Comparison of ENCODE assay signal across 8 cellular contexts in the genomic region with DNA sequence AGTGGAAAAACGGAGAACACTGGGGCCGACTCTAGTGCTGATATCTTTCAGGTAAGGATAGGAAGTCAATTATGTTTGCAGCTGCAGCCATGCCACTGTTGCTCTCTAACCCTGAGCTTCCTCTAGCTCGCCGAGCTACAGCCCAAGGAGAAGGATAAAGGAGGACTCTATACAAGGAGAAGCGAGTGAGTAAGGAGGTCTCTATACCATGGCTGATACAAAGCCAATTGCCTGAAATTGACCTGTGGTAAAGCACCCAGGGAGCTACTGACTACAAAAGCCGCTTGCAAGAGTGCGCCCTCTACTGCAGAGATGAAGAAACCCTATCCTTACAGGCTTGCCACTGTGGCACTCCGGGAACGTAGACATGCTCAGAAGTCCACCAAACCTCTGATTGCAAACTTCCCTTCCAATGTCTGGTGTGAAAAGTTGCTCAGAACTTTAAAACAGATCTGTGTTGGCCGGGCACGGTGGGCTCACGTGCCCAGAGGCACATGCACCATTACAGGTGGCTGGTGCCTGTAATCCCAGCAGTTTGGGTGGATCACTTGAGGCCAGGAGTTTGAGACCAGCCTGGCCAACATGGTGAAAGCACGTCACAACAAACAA. TPM values are rescaled to one million over a fixed set of nuclear protein-coding genes. Genes with fewer than 3 reads are reported as not detected.
DNase-seq lines count a peak whose midpoint lies in the region; ATAC-seq lines count a peak whose summit lies in the region.

No MANE protein-coding gene starts in this region.

- H3K27me3 ChIP-seq in GM23248 (replicated peaks; ENCODE audit: insufficient read depth), result peaks cover 23% of the 10 kb centered on the region

- H3K9me3 ChIP-seq in GM23248 (ENCODE audit: low read depth), result no peaks in the 10 kb centered on the region

- H3K4me1 Mint-ChIP-seq in memory B cell, result peaks cover 6% of the 10 kb centered on the region

- no peaks in the 10 kb centered on the region for H3K4me1 ChIP-seq in GM23248 (ENCODE audit: insufficient read depth)

- H3K9ac ChIP-seq in GM23248, result no peak overlapping the region

- H3K27me3 Mint-ChIP-seq in memory B cell, result peaks cover 3% of the 10 kb centered on the region

- no peaks in the 10 kb centered on the region for H3K36me3 Mint-ChIP-seq in memory B cell

- WGBS in GM23248 (ENCODE audit: low coverage in 1 of 2, low lambda C conversion rate in 2 of 2, missing lambda C conversion rate in 2 of 2), 2 experiments, result 19 to 21% methylated on average over 13 of the region's 13 CpGs

- H3K4me3 ChIP-seq in GM23248, result no peak overlapping the region

- no peaks in the 10 kb centered on the region for H3K36me3 ChIP-seq in GM23248 (ENCODE audit: low read depth)

- no peak overlapping the region for H3K4me3 Mint-ChIP-seq in memory B cell

- DNase-seq in AML-193 (lab: John Stamatoyannopoulos, UW) (peak; percentile 77 to 82), GM23248 (peak; percentile 81), NCI-H2196 (lab: John Stamatoyannopoulos, UW; ENCODE audit: unreplicated experiment) (peak; percentile 23), ecto neural progenitor cell (ENCODE audit: low spot score) (peak; percentile 80), memory B cell (ENCODE audit: low spot score in 2 of 2) (peak; percentile 42 to 54)
- peak; percentile 25 for DNase-seq in activated CD4-positive, alpha-beta T cell treated with anti-CD3 and anti-CD28 coated beads for 1 hour
- peak in 5 of 6 experiments; percentile 7 to 59 (median 27) for DNase-seq in stimulated activated naive CD4-positive, alpha-beta T cell (lab: John Stamatoyannopoulos, UW)

- H3K79me2 ChIP-seq in GM23248 (ENCODE audit: insufficient read depth), result no peaks in the 10 kb centered on the region

- no peaks in the 10 kb centered on the region for H4K20me1 ChIP-seq in GM23248 (ENCODE audit: insufficient read depth)

- H2AFZ ChIP-seq in GM23248, result peak overlapping the region; percentile 64

- ATAC-seq in memory B cell (ENCODE audit: low read depth) (peak; percentile 92), GM18520 (IDR thresholded peaks at IDR 0.05; ENCODE audit: unreplicated experiment) (no peak)

- H3K9me2 ChIP-seq in GM23248 (ENCODE audit: insufficient read depth), result no peaks in the 10 kb centered on the region

- H3F3A ChIP-seq in GM23248 (ENCODE audit: insufficient read depth), result no peaks in the 10 kb centered on the region

- H3K9me3 Mint-ChIP-seq in memory B cell, result no peaks in the 10 kb centered on the region

- H3K4me2 ChIP-seq in GM23248 (ENCODE audit: unreplicated experiment), result no peak overlapping the region

- no peak overlapping the region for H3K27ac ChIP-seq in GM23248

- H3K27ac Mint-ChIP-seq in memory B cell, result no peak overlapping the region

- in situ Hi-C loops in GM23248 (cut with MboI), result no loop called here

RNA-seq across cellular contexts. Expression of a gene that starts 10.8 kb away (rescaled TPM):
- total RNA-seq in GM23248 (2014; rRNA removed; shearing (Covaris generic)), result 5.9 and 11.1 TPM in 2 replicates
- polyA plus RNA-seq in GM23248 (2016; fragmentation: Nextera tagmentation; extraction: Ambion mirVana), result 4.9 and 6.2 TPM in 2 replicates

RNA-seq across cellular contexts. Expression of a gene that starts 45.3 kb away (rescaled TPM):
- 16.9 and 24.2 TPM in 2 replicates for total RNA-seq in GM23248 (2014; rRNA removed; shearing (Covaris generic))
- 4.7 and 5.8 TPM in 2 replicates for polyA plus RNA-seq in GM23248 (2016; fragmentation: Nextera tagmentation; extraction: Ambion mirVana)

RNA-seq across cellular contexts. Expression of a gene that starts 46.7 kb away (rescaled TPM):
- total RNA-seq in GM23248 (2014; rRNA removed; shearing (Covaris generic)), result not detected in 2 replicates
- polyA plus RNA-seq in GM23248 (2016; fragmentation: Nextera tagmentation; extraction: Ambion mirVana), result 0.24 and 0.34 TPM in 2 replicates

RNA-seq across cellular contexts. Expression of a gene that starts 51.8 kb away (rescaled TPM):
- total RNA-seq in GM23248 (2014; rRNA removed; shearing (Covaris generic)), result not detected in 2 replicates
- polyA plus RNA-seq in GM23248 (2016; fragmentation: Nextera tagmentation; extraction: Ambion mirVana), result not detected in 2 replicates

RNA-seq across cellular contexts. Expression of a gene that starts 56.6 kb away (rescaled TPM):
- total RNA-seq in GM23248 (2014; rRNA removed; shearing (Covaris generic)), result not detected in 2 replicates
- polyA plus RNA-seq in GM23248 (2016; fragmentation: Nextera tagmentation; extraction: Ambion mirVana), result not detected in 2 replicates

Comparison
In these comparisons a context has a peak if more than half of its experiments do, and no peak if none do; other contexts are left out.
1. DNase-seq: peak in every context shown above with its lines; median percentile 81 in GM23248; 80 in ecto neural progenitor cell; 80 in AML-193; 48 in memory B cell; 27 in stimulated activated naive CD4-positive, alpha-beta T cell; 25 in activated CD4-positive, alpha-beta T cell treated with anti-CD3 and anti-CD28 coated beads for 1 hour; 23 in NCI-H2196.